ENCODE assay signal across 1 cellular context in the genomic region with DNA sequence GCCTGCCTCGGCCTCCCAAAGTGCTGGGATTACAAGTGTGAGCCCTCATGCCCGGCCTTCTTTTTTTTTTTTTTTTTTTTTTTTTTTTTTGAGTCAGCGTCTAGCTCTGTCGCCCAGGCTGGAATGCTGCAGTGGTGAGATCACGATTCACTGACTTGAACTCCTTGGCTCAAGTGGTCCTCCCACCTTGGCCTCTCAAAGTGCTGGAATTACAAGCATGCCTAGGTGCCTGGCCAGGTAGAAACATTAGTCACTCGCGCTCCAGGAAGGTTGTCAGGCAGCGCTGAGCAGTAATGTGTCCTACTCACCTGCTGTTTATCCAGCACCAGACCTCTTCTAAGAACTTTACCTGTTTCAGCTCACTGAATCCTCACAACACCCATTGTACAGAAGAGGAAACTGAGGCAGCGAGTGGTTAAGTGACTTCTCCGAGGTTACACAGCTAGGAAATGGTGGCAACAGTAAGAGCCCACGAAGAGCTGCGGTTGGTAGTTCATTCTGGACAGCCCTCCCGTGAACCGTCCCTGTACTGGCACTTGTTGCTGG.
TF ChIP-seq lines count a peak whose summit lies in the region.

No MANE protein-coding gene starts in this region.

TF ChIP-seq in IMR-90, 13 proteins besides CTCF, POLR2A, EP300 and RAD21:
- no peak for TF ChIP-seq MAZ (IDR thresholded peaks at IDR 0.05; ENCODE audit: borderline replicate concordance, low read depth, low read length)
- TF ChIP-seq BHLHE40 (IDR thresholded peaks at IDR 0.05; ENCODE audit: low read depth, low read length) = no peak
- no peak for TF ChIP-seq FOS (IDR thresholded peaks at IDR 0.05; ENCODE audit: low read depth, low read length)
- TF ChIP-seq CHD1 (IDR thresholded peaks at IDR 0.05; ENCODE audit: low read depth, low read length) = no peak
- TF ChIP-seq MXI1 (IDR thresholded peaks at IDR 0.05; ENCODE audit: borderline replicate concordance, low read depth, low read length) = no peak
- no peak for TF ChIP-seq RCOR1 (IDR thresholded peaks at IDR 0.05; ENCODE audit: insufficient replicate concordance, low read length)
- TF ChIP-seq, protein P1, sequence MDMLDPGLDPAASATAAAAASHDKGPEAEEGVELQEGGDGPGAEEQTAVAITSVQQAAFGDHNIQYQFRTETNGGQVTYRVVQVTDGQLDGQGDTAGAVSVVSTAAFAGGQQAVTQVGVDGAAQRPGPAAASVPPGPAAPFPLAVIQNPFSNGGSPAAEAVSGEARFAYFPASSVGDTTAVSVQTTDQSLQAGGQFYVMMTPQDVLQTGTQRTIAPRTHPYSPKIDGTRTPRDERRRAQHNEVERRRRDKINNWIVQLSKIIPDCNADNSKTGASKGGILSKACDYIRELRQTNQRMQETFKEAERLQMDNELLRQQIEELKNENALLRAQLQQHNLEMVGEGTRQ (IDR thresholded peaks at IDR 0.05; ENCODE audit: low read depth, low read length) = no peak
- TF ChIP-seq MAFK (IDR thresholded peaks at IDR 0.05; ENCODE audit: low read depth, low read length) = no peak
- TF ChIP-seq RFX5 (IDR thresholded peaks at IDR 0.05; ENCODE audit: low read depth, low read length) = no peak
- no peak for TF ChIP-seq NFE2L2 (IDR thresholded peaks at IDR 0.05; ENCODE audit: low read depth, low read length)
- no peak for TF ChIP-seq CEBPB (IDR thresholded peaks at IDR 0.05; ENCODE audit: low read depth, low read length)
- TF ChIP-seq, protein P2, sequence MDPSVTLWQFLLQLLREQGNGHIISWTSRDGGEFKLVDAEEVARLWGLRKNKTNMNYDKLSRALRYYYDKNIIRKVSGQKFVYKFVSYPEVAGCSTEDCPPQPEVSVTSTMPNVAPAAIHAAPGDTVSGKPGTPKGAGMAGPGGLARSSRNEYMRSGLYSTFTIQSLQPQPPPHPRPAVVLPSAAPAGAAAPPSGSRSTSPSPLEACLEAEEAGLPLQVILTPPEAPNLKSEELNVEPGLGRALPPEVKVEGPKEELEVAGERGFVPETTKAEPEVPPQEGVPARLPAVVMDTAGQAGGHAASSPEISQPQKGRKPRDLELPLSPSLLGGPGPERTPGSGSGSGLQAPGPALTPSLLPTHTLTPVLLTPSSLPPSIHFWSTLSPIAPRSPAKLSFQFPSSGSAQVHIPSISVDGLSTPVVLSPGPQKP (IDR thresholded peaks at IDR 0.05; ENCODE audit: borderline replicate concordance, low read depth, low read length) = no peak
- TF ChIP-seq SMC3 (IDR thresholded peaks at IDR 0.05; ENCODE audit: low read depth, low read length) = no peak
